Comparison of ENCODE assay signal across 8 cellular contexts in the genomic region with DNA sequence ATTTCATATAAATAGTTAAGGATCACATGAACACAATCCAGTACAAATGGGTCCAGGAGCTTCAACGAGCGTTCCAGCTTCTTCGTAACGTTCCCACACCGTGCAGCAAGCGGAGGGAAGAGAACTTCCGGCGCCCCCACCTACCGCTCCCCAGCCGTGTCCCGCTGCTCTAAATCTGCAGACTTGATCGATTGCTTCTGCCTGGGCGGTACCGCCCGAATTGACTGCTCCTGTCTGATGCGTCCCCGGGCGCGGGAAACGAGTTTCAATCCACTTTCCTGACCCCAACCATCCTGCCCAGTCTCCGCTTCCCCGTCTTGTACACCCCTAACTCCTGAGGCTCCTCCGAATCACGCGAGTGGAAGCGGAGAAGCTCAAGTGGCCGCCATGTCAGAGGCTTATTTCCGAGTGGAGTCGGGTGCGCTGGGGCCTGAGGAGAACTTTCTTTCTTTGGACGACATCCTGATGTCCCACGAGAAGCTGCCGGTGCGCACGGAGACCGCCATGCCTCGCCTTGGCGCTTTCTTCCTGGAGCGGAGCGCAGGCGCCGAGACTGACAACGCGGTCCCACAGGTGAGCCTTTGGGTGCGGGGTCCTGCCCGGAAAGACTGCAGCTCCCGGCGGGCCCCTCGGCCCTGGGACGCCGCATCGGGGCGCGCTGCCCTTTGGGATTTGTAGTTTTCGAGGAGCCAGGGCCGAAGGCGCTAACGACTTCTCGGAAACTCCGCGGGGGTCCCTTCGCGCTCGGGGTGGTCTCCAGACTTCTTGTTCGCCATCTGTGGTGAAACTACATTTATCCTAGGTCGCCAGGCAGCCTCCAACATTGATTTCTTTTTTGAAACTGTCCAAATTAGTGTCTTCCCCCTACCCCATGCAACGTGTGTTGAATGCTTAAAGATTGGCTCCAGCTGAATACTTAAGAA. TPM values are rescaled to one million over a fixed set of nuclear protein-coding genes. Genes with fewer than 3 reads are reported as not detected.
DNase-seq lines count a peak whose midpoint lies in the region; ATAC-seq, FAIRE-seq and TF ChIP-seq lines count a peak whose summit lies in the region.

Gene GINS3 (plus strand): TSS at position 257 of the 923 bp plus-strand sequence. CDS start 131 bp downstream, at position 388.

- FAIRE-seq in kidney (lab: Jason Lieb, UNC): no peak

- no peaks in the 10 kb centered on the region for H3K9me3 ChIP-seq in kidney (ENCODE audit: control insufficient read depth in 1 of 2, low read length in 2 of 2)

- TF ChIP-seq CTCF in AG09309 (IDR thresholded peaks at IDR 0.05; ENCODE audit: control insufficient read depth, insufficient read depth, low read depth, low read length, missing control alignments) (no peak), kidney (IDR thresholded peaks at IDR 0.05; ENCODE audit: borderline replicate concordance, extremely low read depth, insufficient read depth) (no peak)

- H3K4me1 ChIP-seq in kidney (ENCODE audit: control insufficient read depth in 1 of 2, insufficient read depth in 1 of 2, low read depth in 1 of 2, low read length in 2 of 2): no peaks in the 10 kb centered on the region

- DNase-seq in AG09309 (ENCODE audit: low read depth) (peak; percentile 74), NCI-H345 treated with DMSO at 0.1 percent for 48 hours (lab: John Stamatoyannopoulos, UW; ENCODE audit: unreplicated experiment) (peak; percentile 77), cerebellar nuclear complex (lab: John Stamatoyannopoulos, UW) (peak; percentile 25 to 41), kidney (peak; percentile 92)
- DNase-seq in stimulated activated CD4-positive, alpha-beta T cell treated with anti-CD3 and anti-CD28 coated beads, Interleukin-15, amount 100 ng/mL, for 24 hours: peak; percentile 94

- intact Hi-C loops in kidney (cut with DNase I): no loop called here

- ATAC-seq in GM19023 (IDR thresholded peaks at IDR 0.05; ENCODE audit: unreplicated experiment) (peak; percentile 96), HG03280 (IDR thresholded peaks at IDR 0.05; ENCODE audit: unreplicated experiment) (peak; percentile 98)
- ATAC-seq in activated CD4-positive, CD25-positive, alpha-beta regulatory T cell treated with anti-CD3 and anti-CD28 coated beads, Interleukin-2, amount 50 U/mL, for 24 hours: peak; percentile 96 to 97

- peak within 1 kb of the TSS; percentile 35 to 38 for H3K9ac ChIP-seq in kidney (ENCODE audit: low read length in 2 of 2)

- H3K36me3 ChIP-seq in kidney (ENCODE audit: control insufficient read depth in 1 of 2, insufficient read depth in 2 of 2, low read length in 2 of 2): no peaks in the 10 kb centered on the region

- peak within 1 kb of the TSS; percentile 18 to 51 for H3K27ac ChIP-seq in kidney (ENCODE audit: low read depth in 2 of 2, low read length in 2 of 2)

- H3K4me3 ChIP-seq in AG09309 (ENCODE audit: control insufficient read depth, low read depth, low read length) (peak within 1 kb of the TSS; percentile 83), kidney (ENCODE audit: low read length in 2 of 2) (peak within 1 kb of the TSS; percentile 94 to 96)

RNA-seq across cellular contexts. Expression of gene GINS3, which starts in this region (rescaled TPM):
- 2.6 TPM for total RNA-seq in kidney
- 2.4 TPM for polyA plus RNA-seq in kidney (ENCODE audit: insufficient read depth, low read depth, low replicate concordance)

Comparison
In these comparisons a context has a peak if more than half of its experiments do, and no peak if none do; other contexts are left out.
1. Peak in every context shown above with its lines: DNase-seq, ATAC-seq, H3K4me3 ChIP-seq and H3K27ac ChIP-seq.
2. DNase-seq: peak in every context shown above with its lines; median percentile 94 in stimulated activated CD4-positive, alpha-beta T cell treated with anti-CD3 and anti-CD28 coated beads, Interleukin-15, amount 100 ng/mL, for 24 hours; 92 in kidney; 77 in NCI-H345 treated with DMSO at 0.1 percent for 48 hours; 74 in AG09309; 33 in cerebellar nuclear complex.